In genomic region chr14:87640553-87640952, GRCh38 we compare ENCODE assay signal across 21 cellular contexts.
A peak's percentile ranks its signal among the peaks of the same experiment; 100 is the strongest.
DNase-seq lines count a peak whose midpoint lies in the region; ATAC-seq, FAIRE-seq and TF ChIP-seq lines count a peak whose summit lies in the region.
"Had no signal": no experiment of that assay in that cellular context is flagged by ENCODE, and none has a peak within 500 bp of the region (broad histone marks: within the 10 kb centered on the region; RNA-seq: fewer than 3 reads in every experiment).

No MANE protein-coding gene starts in this region.

- no peak overlapping the region for H3K27ac Mint-ChIP-seq in CD4-positive, alpha-beta memory T cell
- H3K27ac Mint-ChIP-seq: B cell; CD4-positive, alpha-beta T cell; CD8-positive, alpha-beta memory T cell had no signal

- H3K27ac ChIP-seq in hepatocyte (no peak overlapping the region), HepG2 (ENCODE audit: extremely low read length, insufficient read depth, low read length) (peak overlapping the region; percentile 7), right lobe of liver (no peak overlapping the region)
- no peak overlapping the region for H3K27ac ChIP-seq in CD4-positive, alpha-beta memory T cell (ENCODE audit: low read depth, low read length)
- H3K27ac ChIP-seq: 22Rv1; A549; BLaER1 treated with 17β-estradiol and CSF1 and Interleukin-3, amounts not matched to agents 10 nM and 100 nM; C4-2B had no signal

- TF ChIP-seq EP300 in HepG2 (IDR thresholded peaks at IDR 0.05; ENCODE audit: low read depth in 2 of 2, low read length in 2 of 2): peak in 1 of 2 experiments; percentile 71; a peak in 1 of 4 replicates
- no peak for TF ChIP-seq EP300 in HepG2 (CRISPR knock-in tag; IDR thresholded peaks at IDR 0.05; ENCODE audit: borderline replicate concordance)

- TF ChIP-seq RAD21 in HepG2 (CRISPR knock-in tag; IDR thresholded peaks at IDR 0.05): no peak

- H2AFZ ChIP-seq in hepatocyte: no peak overlapping the region
- H2AFZ ChIP-seq in HepG2 (ENCODE audit: low read length): no peak overlapping the region

- no peak for TF ChIP-seq POLR2A in HepG2 (IDR thresholded peaks at IDR 0.05; ENCODE audit: insufficient read depth in 1 of 2, low read depth in 2 of 2, low read length in 2 of 2)
- no peak for TF ChIP-seq POLR2A in right lobe of liver (IDR thresholded peaks at IDR 0.05)

- H3K4me2 ChIP-seq in hepatocyte (no peak overlapping the region), HepG2 (ENCODE audit: low read depth, low read length) (no peak overlapping the region)
- H3K4me2 ChIP-seq: A549 had no signal

- H3K9ac ChIP-seq in HepG2 (ENCODE audit: insufficient read depth, low read depth, low read length): no peak overlapping the region
- H3K9ac ChIP-seq: BLaER1 treated with 17β-estradiol and CSF1 and Interleukin-3, amounts not matched to agents 10 nM and 100 nM had no signal

- H3K4me3 Mint-ChIP-seq in CD4-positive, alpha-beta memory T cell: no peak overlapping the region
- H3K4me3 Mint-ChIP-seq: B cell; CD4-positive, alpha-beta T cell; CD8-positive, alpha-beta memory T cell had no signal

- peak; percentile 6 for DNase-seq in HuH-7 (ENCODE audit: low spot score)
- peak; percentile 22 for DNase-seq in hepatocyte (ENCODE audit: low spot score)
- DNase-seq in HepG2 (ENCODE audit: low spot score): peak; percentile 80
- DNase-seq in right lobe of liver: no peak
- no peak for DNase-seq in NCI-H1105 (lab: John Stamatoyannopoulos, UW)
- no peak for DNase-seq in CD4-positive, alpha-beta memory T cell
- no peak for DNase-seq in AG08395 (ENCODE audit: low spot score)
- DNase-seq: AML-193; CD4-positive, alpha-beta T cell; CD8-positive, alpha-beta memory T cell; COR-L47; DMS79 treated with DMSO at 0.1 percent for 48 hours; GF-D8 had no signal

- in situ Hi-C loops in HepG2 (cut with HindIII; ENCODE audit: extremely low pct_ligation_motif_present, low pct_unique_long_range_greater_than_20kb): no loop called here

- no peaks in the 10 kb centered on the region for H4K20me1 ChIP-seq in hepatocyte (ENCODE audit: insufficient read depth, poor library complexity, severe bottlenecking)
- no peaks in the 10 kb centered on the region for H4K20me1 ChIP-seq in HepG2 (ENCODE audit: insufficient read depth, low read length)
- H4K20me1 ChIP-seq: BLaER1 treated with 17β-estradiol and CSF1 and Interleukin-3, amounts not matched to agents 10 nM and 100 nM had no signal

- H3K9me3 Mint-ChIP-seq in CD4-positive, alpha-beta memory T cell: peaks cover 0 to 8% (median 2%) of the 10 kb centered on the region in 8 donors
- H3K9me3 Mint-ChIP-seq: CD4-positive, alpha-beta T cell had no signal

- H3K4me1 Mint-ChIP-seq in CD4-positive, alpha-beta memory T cell: no peaks in the 10 kb centered on the region
- H3K4me1 Mint-ChIP-seq: B cell; CD8-positive, alpha-beta memory T cell had no signal

- no peaks in the 10 kb centered on the region for H3K36me3 ChIP-seq in hepatocyte (replicated peaks; ENCODE audit: insufficient read depth, low read depth)
- H3K36me3 ChIP-seq in HepG2 (replicated peaks in 1 of 2; ENCODE audit: control insufficient read depth in 1 of 2, insufficient read depth in 2 of 2, low read length in 2 of 2): no peaks in the 10 kb centered on the region
- no peaks in the 10 kb centered on the region for H3K36me3 ChIP-seq in right lobe of liver
- no peaks in the 10 kb centered on the region for H3K36me3 ChIP-seq in CD4-positive, alpha-beta memory T cell (ENCODE audit: insufficient read depth, low read length)
- H3K36me3 ChIP-seq: BLaER1 treated with 17β-estradiol and CSF1 and Interleukin-3, amounts not matched to agents 10 nM and 100 nM had no signal

- peak; percentile 77 for FAIRE-seq in HepG2 (lab: Jason Lieb, UNC)
- FAIRE-seq: A549, G401.6, GM12891, GM19239 had no signal

- BruUV-seq in HepG2 (replicated peaks; lab: Mats Ljungman, UMichigan): no TSS peak

- H3K27me3 ChIP-seq in hepatocyte: no peaks in the 10 kb centered on the region
- no peaks in the 10 kb centered on the region for H3K27me3 ChIP-seq in HepG2 (ENCODE audit: control insufficient read depth in 1 of 2, insufficient read depth in 2 of 2, low read length in 2 of 2)
- no peaks in the 10 kb centered on the region for H3K27me3 ChIP-seq in right lobe of liver
- H3K27me3 ChIP-seq in CD4-positive, alpha-beta memory T cell (ENCODE audit: insufficient read depth, low read length): no peaks in the 10 kb centered on the region
- H3K27me3 ChIP-seq: BLaER1 treated with 17β-estradiol and CSF1 and Interleukin-3, amounts not matched to agents 10 nM and 100 nM had no signal

- H3K4me1 ChIP-seq in hepatocyte (ENCODE audit: insufficient read depth): peaks cover 5% of the 10 kb centered on the region
- H3K4me1 ChIP-seq in HepG2 (ENCODE audit: insufficient read depth, low read length): peaks cover 19% of the 10 kb centered on the region
- H3K4me1 ChIP-seq in right lobe of liver: no peaks in the 10 kb centered on the region
- H3K4me1 ChIP-seq in CD4-positive, alpha-beta memory T cell (ENCODE audit: insufficient read depth, low read length): no peaks in the 10 kb centered on the region
- H3K4me1 ChIP-seq: A549 had no signal

- no peak overlapping the region for H3K4me3 ChIP-seq in hepatocyte
- H3K4me3 ChIP-seq in HepG2 (replicated peaks in 1 of 3; ENCODE audit: insufficient read depth in 1 of 3, low read depth in 2 of 3, low read length in 3 of 3): no peak overlapping the region
- H3K4me3 ChIP-seq in right lobe of liver: no peak overlapping the region
- H3K4me3 ChIP-seq in CD4-positive, alpha-beta memory T cell (ENCODE audit: low read length in 2 of 2): no peak overlapping the region
- H3K4me3 ChIP-seq: A549; BLaER1 treated with 17β-estradiol and CSF1 and Interleukin-3, amounts not matched to agents 10 nM and 100 nM had no signal

- H3K9me3 ChIP-seq in hepatocyte (ENCODE audit: low read depth) (no peaks in the 10 kb centered on the region), HepG2 (ENCODE audit: low read length) (no peaks in the 10 kb centered on the region), right lobe of liver (no peaks in the 10 kb centered on the region)
- no peaks in the 10 kb centered on the region for H3K9me3 ChIP-seq in CD4-positive, alpha-beta memory T cell (ENCODE audit: control insufficient read depth in 1 of 2, low read length in 2 of 2)
- H3K9me3 ChIP-seq: A549; BLaER1 treated with 17β-estradiol and CSF1 and Interleukin-3, amounts not matched to agents 10 nM and 100 nM had no signal

- H3K9me2 ChIP-seq in hepatocyte (replicated peaks; ENCODE audit: insufficient read depth): no peaks in the 10 kb centered on the region

- intact Hi-C loops in HepG2 (cut with micrococcal nuclease; ENCODE audit: unreplicated experiment): no loop called here
- intact Hi-C loops in right lobe of liver (cut with DNase I): no loop called here
- intact Hi-C loops in CD4-positive, alpha-beta memory T cell (cut with micrococcal nuclease): no loop called here

- ATAC-seq in HepG2 (peak; percentile 99), right lobe of liver (peak; percentile 62 to 95 (median 70))
- ATAC-seq: A549 had no signal

- H3K79me2 ChIP-seq in hepatocyte (no peaks in the 10 kb centered on the region), HepG2 (ENCODE audit: insufficient read depth, low read length) (no peaks in the 10 kb centered on the region)

- no peaks in the 10 kb centered on the region for H3K27me3 Mint-ChIP-seq in CD4-positive, alpha-beta memory T cell
- H3K27me3 Mint-ChIP-seq: B cell; CD4-positive, alpha-beta T cell had no signal

- H3K36me3 Mint-ChIP-seq in CD4-positive, alpha-beta memory T cell: no peaks in the 10 kb centered on the region
- H3K36me3 Mint-ChIP-seq: CD8-positive, alpha-beta memory T cell had no signal

- CTCF ChIA-PET in HepG2 (lab: Yijun Ruan, JAX; ENCODE audit: low intra/inter-chr PET ratio, low total read pairs): no interaction called here
- CTCF ChIA-PET in CD4-positive, alpha-beta memory T cell (lab: Charles Lee; ENCODE audit: partially characterized antibody): no interaction called here

- POLR2A ChIA-PET in HepG2 (lab: Yijun Ruan, JAX): no interaction called here
- POLR2A ChIA-PET in CD4-positive, alpha-beta memory T cell (lab: Charles Lee; ENCODE audit: partially characterized antibody): no interaction called here

- no peak for TF ChIP-seq CTCF in hepatocyte (IDR thresholded peaks at IDR 0.05; ENCODE audit: poor library complexity)
- no peak for TF ChIP-seq CTCF in HepG2 (CRISPR knock-in tag; IDR thresholded peaks at IDR 0.05)
- no peak for TF ChIP-seq CTCF in right lobe of liver (IDR thresholded peaks at IDR 0.05)

TF ChIP-seq in HepG2, 621 proteins besides CTCF, POLR2A, EP300 and RAD21 (continues in another document):
- TF ChIP-seq THRA (CRISPR knock-in tag; IDR thresholded peaks at IDR 0.05; ENCODE audit: borderline replicate concordance): 0 out of 2 replicates have a peak, but pooled peaks have one; percentile 32
- TF ChIP-seq HMG20B (CRISPR knock-in tag; conservative IDR thresholded peaks at IDR 0.05): peak; percentile 83
- TF ChIP-seq PHF21A (CRISPR knock-in tag; IDR thresholded peaks at IDR 0.05): peak; percentile 77; the same call in 1 of the 2 replicates
- TF ChIP-seq ZNF12 (CRISPR knock-in tag; IDR thresholded peaks at IDR 0.05): 0 out of 2 replicates have a peak, but pooled peaks have one; percentile 34
- TF ChIP-seq MEIS1 (CRISPR knock-in tag; IDR thresholded peaks at IDR 0.05; ENCODE audit: borderline replicate concordance): no peak
- peak; percentile 23; the same call in 1 of the 2 replicates for TF ChIP-seq TBX2 (CRISPR knock-in tag; IDR thresholded peaks at IDR 0.05; ENCODE audit: borderline replicate concordance)
- no peak for TF ChIP-seq PTBP1 (IDR thresholded peaks at IDR 0.05; ENCODE audit: low read depth, low read length, poor library complexity, severe bottlenecking)

Comparison
In these comparisons a context has a peak if more than half of its experiments do, and no peak if none do; other contexts are left out.
1. DNase-seq: peak in HuH-7 (single experiment), hepatocyte (single experiment) and HepG2 (single experiment); none in right lobe of liver (0 of 3), NCI-H1105 (single experiment), CD4-positive, alpha-beta memory T cell (0 of 5) and AG08395 (single experiment).